Comparison of ENCODE assay signal across 8 cellular contexts in the genomic region with DNA sequence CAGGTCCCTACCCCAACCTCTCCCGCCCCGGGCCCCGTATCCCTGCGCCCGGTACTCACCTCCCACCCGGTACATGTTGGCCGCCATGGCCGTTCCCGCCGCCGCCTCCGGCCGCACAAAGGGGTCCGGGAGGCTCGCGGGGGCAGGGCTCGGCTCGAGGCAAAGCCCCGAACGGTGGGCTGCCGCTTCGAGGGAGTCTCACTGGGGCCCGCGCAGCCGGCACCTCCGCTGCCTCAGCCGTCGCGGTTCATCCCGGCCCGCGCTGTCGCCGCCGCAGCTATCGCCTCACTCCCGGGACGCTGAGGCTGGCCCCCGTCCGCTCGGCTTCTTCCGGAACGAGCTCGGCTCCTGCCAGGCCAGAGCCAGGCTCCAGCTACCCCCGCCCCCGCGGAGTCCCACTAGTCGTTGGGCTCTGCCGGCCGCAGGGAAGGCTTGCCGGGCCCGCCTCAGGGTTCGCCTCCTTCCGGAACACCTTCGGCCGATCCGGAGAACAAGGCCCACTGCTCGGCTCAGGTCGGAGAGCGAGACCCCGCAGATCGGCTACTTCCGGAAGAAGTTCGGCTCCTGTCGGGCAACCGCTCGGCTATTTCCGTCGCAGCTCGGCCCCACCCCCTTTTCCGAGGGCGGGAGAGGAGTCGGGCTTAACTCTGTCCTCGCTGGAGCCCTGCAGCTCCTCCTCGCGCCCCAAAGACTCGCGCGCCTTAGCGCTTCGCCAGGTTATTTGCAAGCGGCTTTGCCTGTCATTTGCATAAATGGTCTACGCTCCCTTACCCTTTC. TPM values are rescaled to one million over a fixed set of nuclear protein-coding genes. Genes with fewer than 3 reads are reported as not detected.
DNase-seq lines count a peak whose midpoint lies in the region; ATAC-seq and FAIRE-seq lines count a peak whose summit lies in the region.

Gene MTA2 (minus strand): TSS at position 502 of the 777 bp plus-strand sequence. CDS start 415 bp downstream, at position 87.

- H3K27ac Mint-ChIP-seq in activated T-cell treated with anti-CD3 and anti-CD28 coated beads, Interleukin-2, amount 50 U/mL, for 72 hours = peak within 1 kb of the TSS; percentile 98

- peak; percentile 87 for FAIRE-seq in RCC 7860 (lab: Jason Lieb, UNC)

- H3K27me3 Mint-ChIP-seq in activated T-cell treated with anti-CD3 and anti-CD28 coated beads, Interleukin-2, amount 50 U/mL, for 72 hours (ENCODE audit: low read depth) = no peaks in the 10 kb centered on the region

- peak within 1 kb of the TSS; percentile 95 for H3K27ac ChIP-seq in KOPT-K1 (ENCODE audit: low read depth, low read length, poor library complexity, severe bottlenecking)

- H3K4me3 Mint-ChIP-seq in activated T-cell treated with anti-CD3 and anti-CD28 coated beads, Interleukin-2, amount 50 U/mL, for 72 hours = peak within 1 kb of the TSS; percentile 93 to 98

- no peaks in the 10 kb centered on the region for H3K9me3 ChIP-seq in KOPT-K1 (ENCODE audit: insufficient read depth, low read length, poor library complexity, severe bottlenecking)

- H3K36me3 Mint-ChIP-seq in activated T-cell treated with anti-CD3 and anti-CD28 coated beads, Interleukin-2, amount 50 U/mL, for 72 hours (ENCODE audit: insufficient read depth in 2 of 2) = peaks cover 28 to 48% of the 10 kb centered on the region in 2 donors

- H3K4me1 Mint-ChIP-seq in activated T-cell treated with anti-CD3 and anti-CD28 coated beads, Interleukin-2, amount 50 U/mL, for 72 hours (ENCODE audit: low read depth) = peaks cover 55% of the 10 kb centered on the region

- peaks cover 50% of the 10 kb centered on the region for H3K36me3 ChIP-seq in KOPT-K1 (ENCODE audit: insufficient read depth, low read length)

- H3K9me3 Mint-ChIP-seq in activated T-cell treated with anti-CD3 and anti-CD28 coated beads, Interleukin-2, amount 50 U/mL, for 72 hours = no peaks in the 10 kb centered on the region

- ATAC-seq in GM21786 (IDR thresholded peaks at IDR 0.05; ENCODE audit: unreplicated experiment) (peak; percentile 73), esophagus mucosa (peak; percentile 83)
- peak; percentile 84 for ATAC-seq in activated T-cell treated with anti-CD3 and anti-CD28 coated beads, Interleukin-2, amount 50 U/mL, for 72 hours (replicated peaks in 1 of 2)

- DNase-seq in DMS79 (lab: John Stamatoyannopoulos, UW) (peak; percentile 94), RCC 7860 (ENCODE audit: low spot score) (peak; percentile 93), myocyte (ENCODE audit: low read depth) (peak; percentile 97)
- peak; percentile 100 for DNase-seq in activated T-cell treated with anti-CD3 and anti-CD28 coated beads, Interleukin-2, amount 50 U/mL, for 72 hours
- DNase-seq in stimulated activated CD8-positive, alpha-beta memory T cell treated with anti-CD3 and anti-CD28 coated beads, Interleukin-7, amount 100 ng/mL, for 48 hours (ENCODE audit: extremely low read depth in 1 of 2, low read depth in 1 of 2) = peak; percentile 99

RNA-seq across cellular contexts. Expression of gene MTA2, which starts in this region (rescaled TPM):
- total RNA-seq in activated T-cell treated with anti-CD3 and anti-CD28 coated beads, Interleukin-2, amount 50 U/mL, for 72 hours = 100 to 1,000 TPM; 173 to 241 TPM
- total RNA-seq in esophagus mucosa (88.4 TPM), myocyte (66.9 and 72.4 TPM in 2 replicates)
- 51.4 TPM for polyA plus RNA-seq in myocyte (2012)

Comparison
In these comparisons a context has a peak if more than half of its experiments do, and no peak if none do; other contexts are left out.
1. Peak in every context shown above with its lines: DNase-seq, ATAC-seq and H3K27ac ChIP-seq.